Comparison of ENCODE assay signal across 28 cellular contexts in genomic region chrX:43633081-43633480, GRCh38.
"Had no signal": no experiment of that assay in that cellular context is flagged by ENCODE, and none has a peak within 500 bp of the region (broad histone marks: within the 10 kb centered on the region; RNA-seq: fewer than 3 reads in every experiment).

No MANE protein-coding gene starts in this region.

- H3K27ac ChIP-seq: left ventricle myocardium inferior, pancreas, prostate gland, skin epidermis, suprapubic skin, thoracic aorta, tibial artery, upper lobe of right lung had no signal

- H3K36me3 Mint-ChIP-seq: memory B cell; naive thymus-derived CD4-positive, alpha-beta T cell; natural killer cell treated with Interleukin-12 subunit alpha and Interleukin-12 subunit beta and Interleukin-15 and Interleukin-18, amount 100 ng/mL, for 72 hours; stimulated activated effector memory CD8-positive, alpha-beta T cell treated with anti-CD3 and anti-CD28 coated beads, Interleukin-12 subunit alpha, Interleukin-12 subunit beta, amount 100 ng/mL, for 72 hours had no signal

- H3K4me1 Mint-ChIP-seq: memory B cell; naive thymus-derived CD4-positive, alpha-beta T cell; stimulated activated effector memory CD8-positive, alpha-beta T cell treated with anti-CD3 and anti-CD28 coated beads, Interleukin-12 subunit alpha, Interleukin-12 subunit beta, amount 100 ng/mL, for 72 hours had no signal

- H3K36me3 ChIP-seq: left ventricle myocardium inferior, pancreas, prostate gland, suprapubic skin, thoracic aorta, tibial artery, upper lobe of right lung had no signal

- H3K9me3 ChIP-seq: left ventricle myocardium inferior, mucosa of descending colon, pancreas, prostate gland, suprapubic skin, thoracic aorta, tibial artery, upper lobe of right lung had no signal

- H3K4me3 Mint-ChIP-seq: memory B cell; naive thymus-derived CD4-positive, alpha-beta T cell; natural killer cell treated with Interleukin-12 subunit alpha and Interleukin-12 subunit beta and Interleukin-15 and Interleukin-18, amount 100 ng/mL, for 72 hours; stimulated activated effector memory CD8-positive, alpha-beta T cell treated with anti-CD3 and anti-CD28 coated beads, Interleukin-12 subunit alpha, Interleukin-12 subunit beta, amount 100 ng/mL, for 72 hours; stimulated activated naive CD8-positive, alpha-beta T cell treated with anti-CD3 and anti-CD28 coated beads, Interleukin-15, Interleukin-2, amounts not matched to agents 100 ng/mL and 50 ng/mL, for 24 hours had no signal

- H3K27me3 ChIP-seq: suprapubic skin, tibial artery, upper lobe of right lung had no signal

- FAIRE-seq: kidney, pancreas, urothelium cell line had no signal

- ATAC-seq: naive thymus-derived CD4-positive, alpha-beta T cell; natural killer cell treated with Interleukin-12 subunit alpha and Interleukin-12 subunit beta and Interleukin-15 and Interleukin-18, amount 100 ng/mL, for 72 hours; pancreas; right cardiac atrium; sciatic nerve; stimulated activated effector memory CD8-positive, alpha-beta T cell treated with anti-CD3 and anti-CD28 coated beads, Interleukin-12 subunit alpha, Interleukin-12 subunit beta, amount 100 ng/mL, for 72 hours; upper lobe of right lung had no signal

- H3K27ac Mint-ChIP-seq: memory B cell; naive thymus-derived CD4-positive, alpha-beta T cell; natural killer cell treated with Interleukin-12 subunit alpha and Interleukin-12 subunit beta and Interleukin-15 and Interleukin-18, amount 100 ng/mL, for 72 hours; stimulated activated effector memory CD8-positive, alpha-beta T cell treated with anti-CD3 and anti-CD28 coated beads, Interleukin-12 subunit alpha, Interleukin-12 subunit beta, amount 100 ng/mL, for 72 hours; stimulated activated naive CD8-positive, alpha-beta T cell treated with anti-CD3 and anti-CD28 coated beads, Interleukin-15, Interleukin-2, amounts not matched to agents 100 ng/mL and 50 ng/mL, for 24 hours had no signal

- H3K4me1 ChIP-seq: left ventricle myocardium inferior, pancreas, prostate gland, suprapubic skin, upper lobe of right lung had no signal

- H3K4me3 ChIP-seq: left ventricle myocardium inferior, lung, mucosa of descending colon, pancreas, prostate gland, skin epidermis, suprapubic skin, thoracic aorta, tibial artery, upper lobe of right lung had no signal

- H3K9me3 Mint-ChIP-seq: memory B cell; naive thymus-derived CD4-positive, alpha-beta T cell; natural killer cell treated with Interleukin-12 subunit alpha and Interleukin-12 subunit beta and Interleukin-15 and Interleukin-18, amount 100 ng/mL, for 72 hours; stimulated activated effector memory CD8-positive, alpha-beta T cell treated with anti-CD3 and anti-CD28 coated beads, Interleukin-12 subunit alpha, Interleukin-12 subunit beta, amount 100 ng/mL, for 72 hours; stimulated activated naive CD8-positive, alpha-beta T cell treated with anti-CD3 and anti-CD28 coated beads, Interleukin-15, Interleukin-2, amounts not matched to agents 100 ng/mL and 50 ng/mL, for 24 hours had no signal

- H3K27me3 Mint-ChIP-seq: stimulated activated naive CD8-positive, alpha-beta T cell treated with anti-CD3 and anti-CD28 coated beads, Interleukin-15, Interleukin-2, amounts not matched to agents 100 ng/mL and 50 ng/mL, for 24 hours had no signal

- DNase-seq: hippocampal formation; kidney; left colon; left ventricle myocardium inferior; midbrain; mucosa of descending colon; naive thymus-derived CD4-positive, alpha-beta T cell; pancreas; posterior cingulate gyrus; retina; right cardiac atrium; stimulated activated CD4-positive, alpha-beta T cell treated with anti-CD3 and anti-CD28 coated beads, Interleukin-12 subunit alpha, Interleukin-12 subunit beta, amount 100 ng/mL, for 4 hours; stimulated activated CD4-positive, alpha-beta T cell treated with anti-CD3 and anti-CD28 coated beads, Interleukin-15, amount 100 ng/mL, for 24 hours; stimulated activated CD4-positive, alpha-beta T cell treated with anti-CD3 and anti-CD28 coated beads, Interleukin-4, amount 100 ng/mL, for 24 hours; stimulated activated naive CD4-positive, alpha-beta T cell; tibial artery; upper lobe of right lung had no signal
